Comparison of ENCODE assay signal across 2 cellular contexts in the genomic region with DNA sequence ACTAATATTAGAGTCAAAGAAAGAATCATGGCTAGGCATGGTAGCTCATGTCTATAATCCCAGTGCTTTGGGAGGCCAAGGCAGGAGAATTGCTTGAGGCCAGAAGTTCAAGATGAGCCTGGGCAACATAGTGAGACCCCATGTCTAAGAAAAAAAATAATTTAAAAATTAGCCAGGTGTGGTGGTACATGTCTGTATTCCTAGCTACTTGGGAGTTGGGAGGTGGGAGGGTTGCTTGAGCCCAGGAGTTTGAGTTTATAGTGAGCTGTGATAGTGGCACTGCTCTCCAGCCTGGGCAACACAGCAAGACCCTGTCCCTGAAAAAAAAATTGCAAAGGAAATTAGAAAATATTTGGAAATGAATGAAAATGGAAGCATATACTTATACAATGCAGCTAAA.
TF ChIP-seq lines count a peak whose summit lies in the region.

No MANE protein-coding gene starts in this region.

TF ChIP-seq in HepG2, 621 proteins besides CTCF, POLR2A, EP300 and RAD21:
- TF ChIP-seq EHMT2 (IDR thresholded peaks at IDR 0.05; ENCODE audit: borderline replicate concordance, low read depth, low read length) (no peak), PITX1 (CRISPR knock-in tag; IDR thresholded peaks at IDR 0.05) (no peak), ZNF251 (CRISPR knock-in tag; IDR thresholded peaks at IDR 0.05) (no peak), ZNF782 (CRISPR knock-in tag; IDR thresholded peaks at IDR 0.05; ENCODE audit: borderline replicate concordance) (no peak), RFXANK (CRISPR knock-in tag; IDR thresholded peaks at IDR 0.05) (no peak), ZNF121 (CRISPR knock-in tag; IDR thresholded peaks at IDR 0.05) (peak; percentile 83), ZKSCAN8 (CRISPR knock-in tag; IDR thresholded peaks at IDR 0.05; ENCODE audit: borderline replicate concordance) (no peak), ZBTB20 (CRISPR knock-in tag; IDR thresholded peaks at IDR 0.05; ENCODE audit: borderline replicate concordance, low read depth) (no peak)
TF ChIP-seq in HepG2: peak in this region for 1.

TF ChIP-seq in H1, 55 proteins besides CTCF, POLR2A, EP300 and RAD21:
- TF ChIP-seq CREB1 (IDR thresholded peaks at IDR 0.05) (no peak), CHD1 (IDR thresholded peaks at IDR 0.05; ENCODE audit: low read depth, low read length) (no peak), KDM1A (IDR thresholded peaks at IDR 0.05; ENCODE audit: borderline replicate concordance, low read length) (0 out of 2 replicates have a peak, but pooled peaks have one; percentile 15)
- TF ChIP-seq, protein P1, sequence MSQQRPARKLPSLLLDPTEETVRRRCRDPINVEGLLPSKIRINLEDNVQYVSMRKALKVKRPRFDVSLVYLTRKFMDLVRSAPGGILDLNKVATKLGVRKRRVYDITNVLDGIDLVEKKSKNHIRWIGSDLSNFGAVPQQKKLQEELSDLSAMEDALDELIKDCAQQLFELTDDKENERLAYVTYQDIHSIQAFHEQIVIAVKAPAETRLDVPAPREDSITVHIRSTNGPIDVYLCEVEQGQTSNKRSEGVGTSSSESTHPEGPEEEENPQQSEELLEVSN (IDR thresholded peaks at IDR 0.05): no peak
TF ChIP-seq in H1: peak in this region for 1.
